In genomic region chr11:64801591-64802369, GRCh38 we compare ENCODE assay signal across 8 cellular contexts. TPM values are rescaled to one million over a fixed set of nuclear protein-coding genes. Genes with fewer than 3 reads are reported as not detected.
DNase-seq lines count a peak whose midpoint lies in the region; ATAC-seq and TF ChIP-seq lines count a peak whose summit lies in the region.
"Had no signal": no experiment of that assay in that cellular context is flagged by ENCODE, and none has a peak within 500 bp of the region (broad histone marks: within the 10 kb centered on the region; RNA-seq: fewer than 3 reads in every experiment).

No MANE protein-coding gene starts in this region.

- no peaks in the 10 kb centered on the region for H3K27me3 Mint-ChIP-seq in activated B cell treated with CpG ODN at 0.5 μM for 24 hours

- H3K4me3 ChIP-seq in HFF-Myc (replicated peaks; ENCODE audit: low read depth, low read length) (peak overlapping the region; percentile 42), iPS-18c (ENCODE audit: insufficient read depth, low read depth, low read length) (peak overlapping the region; percentile 52; the same call in 1 of the 2 replicates), stomach smooth muscle (ENCODE audit: low read length in 2 of 2) (peak overlapping the region in 1 of 2 donors; percentile 70)

- DNase-seq in HFF-Myc (ENCODE audit: extremely low read depth, low read depth) (no peak), activated B cell treated with CpG ODN at 0.5 μM for 24 hours (peak; percentile 23), SK-N-DZ (ENCODE audit: low spot score) (no peak), OCI-M1 (lab: John Stamatoyannopoulos, UW) (no peak), NCI-H187 treated with DMSO at 0.1 percent for 48 hours (lab: John Stamatoyannopoulos, UW) (no peak)
- DNase-seq: SJCRH30 had no signal

- H3K4me1 ChIP-seq in stomach smooth muscle (ENCODE audit: control insufficient read depth, insufficient read depth, low read length) = peaks cover 25% of the 10 kb centered on the region

- H3K4me3 Mint-ChIP-seq in activated B cell treated with CpG ODN at 0.5 μM for 24 hours = peak overlapping the region; percentile 83

- intact Hi-C loops in activated B cell treated with CpG ODN at 0.5 μM for 24 hours (cut with micrococcal nuclease) = loop anchor here (1.0 to 5.0 kb wide), 5 partner anchors 9 to 211 kb away; partner anchors contain the start of genes ARL2, MEN1 and SF1

- H3K9ac ChIP-seq in stomach smooth muscle (ENCODE audit: low read length in 2 of 2) = no peak overlapping the region

- peaks cover 20 to 34% of the 10 kb centered on the region in 2 donors for H3K36me3 ChIP-seq in stomach smooth muscle (ENCODE audit: control insufficient read depth in 2 of 2, insufficient read depth in 2 of 2, low read length in 2 of 2)

- POLR2A ChIA-PET in activated B cell treated with CpG ODN at 0.5 μM for 24 hours (lab: Charles Lee) = interaction anchor here (0.8 to 7.1 kb wide), 17 partner anchors 8 to 332 kb away, joined by 4 to 86 read pairs (median 6); partner anchors contain the start of genes EHD1, MEN1, RASGRP2 and SF1

- no peak for ATAC-seq in activated B cell treated with CpG ODN at 0.5 μM for 24 hours (ENCODE audit: low read depth)

- H3K9me3 ChIP-seq in iPS-18c (ENCODE audit: control insufficient read depth, insufficient read depth, low read length) (no peaks in the 10 kb centered on the region), stomach smooth muscle (ENCODE audit: control insufficient read depth in 2 of 2, low read length in 2 of 2) (no peaks in the 10 kb centered on the region)
- H3K9me3 ChIP-seq: SJCRH30 had no signal

- TF ChIP-seq CTCF in HFF-Myc (IDR thresholded peaks at IDR 0.05; ENCODE audit: low read depth, low read length, missing control alignments) (no peak), activated B cell treated with CpG ODN at 0.5 μM for 24 hours (IDR thresholded peaks at IDR 0.05) (no peak)

- H3K4me1 Mint-ChIP-seq in activated B cell treated with CpG ODN at 0.5 μM for 24 hours = peaks cover 49% of the 10 kb centered on the region

- H3K36me3 Mint-ChIP-seq in activated B cell treated with CpG ODN at 0.5 μM for 24 hours (ENCODE audit: low read depth) = peaks cover 34% of the 10 kb centered on the region

- CTCF ChIA-PET in activated B cell treated with CpG ODN at 0.5 μM for 24 hours (lab: Charles Lee) = interaction anchor here (0.6 to 5.1 kb wide), 4 partner anchors 15 to 57 kb away, joined by 3 to 29 read pairs (median 3); partner anchors contain the start of gene CDC42BPG

- H3K27me3 ChIP-seq in stomach smooth muscle (ENCODE audit: control insufficient read depth in 1 of 2, insufficient read depth in 2 of 2, low read length in 2 of 2) = no peaks in the 10 kb centered on the region
- H3K27me3 ChIP-seq: SJCRH30 had no signal

- H3K27ac ChIP-seq in stomach smooth muscle (ENCODE audit: low read length) = peak overlapping the region; percentile 58
- H3K27ac ChIP-seq: SJCRH30 had no signal

- peak overlapping the region; percentile 91 for H3K27ac Mint-ChIP-seq in activated B cell treated with CpG ODN at 0.5 μM for 24 hours

- no peaks in the 10 kb centered on the region for H3K9me3 Mint-ChIP-seq in activated B cell treated with CpG ODN at 0.5 μM for 24 hours

RNA-seq across cellular contexts. Expression of gene MAP4K2, which starts 1.2 kb away (rescaled TPM):
- 69.1 and 73.6 TPM in 2 replicates for total RNA-seq in activated B cell treated with CpG ODN at 0.5 μM for 24 hours
- 12.7 and 32.3 TPM in 2 replicates for polyA plus RNA-seq in SK-N-DZ (2014; cell fraction: cytosol; rRNA removed)
- 62.1 and 80.6 TPM in 2 replicates for polyA plus RNA-seq in SK-N-DZ (2014; cell fraction: nucleus; rRNA removed)

RNA-seq across cellular contexts. Expression of gene MEN1, which starts 8.6 kb away (rescaled TPM):
- 35.1 and 44.6 TPM in 2 replicates for total RNA-seq in activated B cell treated with CpG ODN at 0.5 μM for 24 hours
- polyA plus RNA-seq in SK-N-DZ (2014; cell fraction: cytosol; rRNA removed) = 21.2 and 26.8 TPM in 2 replicates
- 40.7 and 64.0 TPM in 2 replicates for polyA plus RNA-seq in SK-N-DZ (2014; cell fraction: nucleus; rRNA removed)

RNA-seq across cellular contexts. Expression of gene SF1, which starts 23.4 kb away (rescaled TPM):
- 640 and 687 TPM in 2 replicates for total RNA-seq in activated B cell treated with CpG ODN at 0.5 μM for 24 hours
- polyA plus RNA-seq in SK-N-DZ (2014; cell fraction: cytosol; rRNA removed) = 143 and 178 TPM in 2 replicates
- polyA plus RNA-seq in SK-N-DZ (2014; cell fraction: nucleus; rRNA removed) = 181 and 258 TPM in 2 replicates

RNA-seq across cellular contexts. Expression of gene PYGM, which starts 42.0 kb away (rescaled TPM):
- total RNA-seq in activated B cell treated with CpG ODN at 0.5 μM for 24 hours = 3.2 and 4.8 TPM in 2 replicates
- polyA plus RNA-seq in SK-N-DZ (2014; cell fraction: cytosol; rRNA removed) = 9.8 and 11.6 TPM in 2 replicates
- polyA plus RNA-seq in SK-N-DZ (2014; cell fraction: nucleus; rRNA removed) = 7.5 and 9.4 TPM in 2 replicates

RNA-seq across cellular contexts. Expression of gene CDC42BPG, which starts 42.7 kb away (rescaled TPM):
- total RNA-seq in activated B cell treated with CpG ODN at 0.5 μM for 24 hours = 2.2 and 3.7 TPM in 2 replicates
- 0.17 and 0.73 TPM in 2 replicates for polyA plus RNA-seq in SK-N-DZ (2014; cell fraction: cytosol; rRNA removed)
- polyA plus RNA-seq in SK-N-DZ (2014; cell fraction: nucleus; rRNA removed) = 1.4 and 1.8 TPM in 2 replicates
